Comparison of ENCODE assay signal across 18 cellular contexts in genomic region chr3:172324591-172325203, GRCh38.
DNase-seq lines count a peak whose midpoint lies in the region; ATAC-seq and TF ChIP-seq lines count a peak whose summit lies in the region.
"Had no signal": no experiment of that assay in that cellular context is flagged by ENCODE, and none has a peak within 500 bp of the region (broad histone marks: within the 10 kb centered on the region; RNA-seq: fewer than 3 reads in every experiment).

No MANE protein-coding gene starts in this region.

- no peaks in the 10 kb centered on the region for H3K4me1 Mint-ChIP-seq in effector memory CD8-positive, alpha-beta T cell (ENCODE audit: low read depth in 2 of 2)
- peaks cover 13% of the 10 kb centered on the region for H3K4me1 Mint-ChIP-seq in progenitor cell of endocrine pancreas (ENCODE audit: low read depth)
- H3K4me1 Mint-ChIP-seq: activated B cell treated with CpG ODN at 0.5 μM for 24 hours had no signal

- H3K4me3 Mint-ChIP-seq in effector memory CD8-positive, alpha-beta T cell = no peak overlapping the region
- H3K4me3 Mint-ChIP-seq in progenitor cell of endocrine pancreas (ENCODE audit: low read depth) = no peak overlapping the region
- H3K4me3 Mint-ChIP-seq: activated B cell treated with CpG ODN at 0.5 μM for 24 hours; memory B cell; stimulated activated naive CD8-positive, alpha-beta T cell treated with anti-CD3 and anti-CD28 coated beads, Interleukin-15, amount 100 ng/mL, for 72 hours had no signal

- H3K79me2 ChIP-seq in PC-9 (ENCODE audit: low read depth) = peaks cover 31% of the 10 kb centered on the region

- peak overlapping the region; percentile 48 for H3K27ac ChIP-seq in PC-9
- peak overlapping the region; percentile 43 to 55 for H3K27ac ChIP-seq in lung (ENCODE audit: low read depth in 1 of 2, low read length in 1 of 2)
- no peak overlapping the region for H3K27ac ChIP-seq in dorsolateral prefrontal cortex

- H3K9me3 Mint-ChIP-seq in effector memory CD8-positive, alpha-beta T cell = no peaks in the 10 kb centered on the region
- H3K9me3 Mint-ChIP-seq in progenitor cell of endocrine pancreas (ENCODE audit: low read depth) = no peaks in the 10 kb centered on the region
- H3K9me3 Mint-ChIP-seq: activated B cell treated with CpG ODN at 0.5 μM for 24 hours; memory B cell; stimulated activated naive CD8-positive, alpha-beta T cell treated with anti-CD3 and anti-CD28 coated beads, Interleukin-15, amount 100 ng/mL, for 72 hours had no signal

- BruUV-seq in PC-9 (replicated peaks; lab: Mats Ljungman, UMichigan) = no TSS peak

- no peak overlapping the region for H2AFZ ChIP-seq in PC-9

- 94 to 98% methylated on average over 7 of the region's 7 CpGs for WGBS in lung, 2 donors

- H3K9me3 ChIP-seq in PC-9 (ENCODE audit: insufficient read depth, low read depth) (no peaks in the 10 kb centered on the region), lung (ENCODE audit: control insufficient read depth in 2 of 2, insufficient read depth in 1 of 2, low read length in 1 of 2) (no peaks in the 10 kb centered on the region)
- H3K9me3 ChIP-seq: breast epithelium had no signal

- intact Hi-C loops in PC-9 (cut with micrococcal nuclease; ENCODE audit: unreplicated experiment) (no loop called here), dorsolateral prefrontal cortex (cut with DNase I) (no loop called here)

- H3K27me3 Mint-ChIP-seq in effector memory CD8-positive, alpha-beta T cell = no peaks in the 10 kb centered on the region
- no peaks in the 10 kb centered on the region for H3K27me3 Mint-ChIP-seq in progenitor cell of endocrine pancreas
- H3K27me3 Mint-ChIP-seq: activated B cell treated with CpG ODN at 0.5 μM for 24 hours; memory B cell; stimulated activated naive CD8-positive, alpha-beta T cell treated with anti-CD3 and anti-CD28 coated beads, Interleukin-15, amount 100 ng/mL, for 72 hours had no signal

- H3K27ac Mint-ChIP-seq in effector memory CD8-positive, alpha-beta T cell = peak overlapping the region; percentile 31 to 59
- H3K27ac Mint-ChIP-seq in progenitor cell of endocrine pancreas = peak overlapping the region; percentile 83
- H3K27ac Mint-ChIP-seq: activated B cell treated with CpG ODN at 0.5 μM for 24 hours, memory B cell had no signal

- TF ChIP-seq CTCF in PC-9 (conservative IDR thresholded peaks at IDR 0.05) (no peak), lung (IDR thresholded peaks at IDR 0.05; ENCODE audit: control extremely low read depth, extremely low read depth) (no peak), progenitor cell of endocrine pancreas (IDR thresholded peaks at IDR 0.05; ENCODE audit: unreplicated experiment) (no peak), dorsolateral prefrontal cortex (IDR thresholded peaks at IDR 0.05 in 54 of 56, conservative IDR thresholded peaks at IDR 0.05 in 2 of 56; ENCODE audit: low read depth in 1 of 56, partially characterized antibody in 56 of 56) (no peak)

- no peak overlapping the region for H3K4me2 ChIP-seq in PC-9

- H3K4me1 ChIP-seq in PC-9 (replicated peaks; ENCODE audit: insufficient read depth) (peaks cover 15% of the 10 kb centered on the region), lung (ENCODE audit: control insufficient read depth in 2 of 2, insufficient read depth in 2 of 2, low read length in 2 of 2) (peaks cover 3 to 21% of the 10 kb centered on the region in 2 donors)

- CTCF ChIA-PET in PC-9 (lab: Charles Lee) = no interaction called here

- H3F3A ChIP-seq in PC-9 (ENCODE audit: insufficient read depth, low read depth) = peaks cover 72% of the 10 kb centered on the region

- POLR2A ChIA-PET in PC-9 (lab: Charles Lee; ENCODE audit: unreplicated experiment) = no interaction called here

- H3K9me2 ChIP-seq in PC-9 (ENCODE audit: insufficient read depth) = no peaks in the 10 kb centered on the region

- H3K27me3 ChIP-seq in PC-9 (ENCODE audit: insufficient read depth, low read depth) (no peaks in the 10 kb centered on the region), lung (ENCODE audit: control insufficient read depth, insufficient read depth) (no peaks in the 10 kb centered on the region), dorsolateral prefrontal cortex (no peaks in the 10 kb centered on the region)
- H3K27me3 ChIP-seq: breast epithelium had no signal

- H3K36me3 ChIP-seq in PC-9 (ENCODE audit: low read depth) = peaks cover 89% of the 10 kb centered on the region
- peaks cover 16 to 24% of the 10 kb centered on the region in 2 donors for H3K36me3 ChIP-seq in lung (ENCODE audit: control insufficient read depth in 2 of 2, insufficient read depth in 2 of 2, low read length in 2 of 2)
- H3K36me3 ChIP-seq: breast epithelium had no signal

- H4K20me1 ChIP-seq in PC-9 (ENCODE audit: insufficient read depth) = no peaks in the 10 kb centered on the region

- no peak for ATAC-seq in effector memory CD8-positive, alpha-beta T cell (replicated peaks)
- ATAC-seq in lung (ENCODE audit: insufficient read depth, low FRiP score) (no peak), HG03432 (IDR thresholded peaks at IDR 0.05; ENCODE audit: unreplicated experiment) (no peak)

- peaks cover 17% of the 10 kb centered on the region for H3K36me3 Mint-ChIP-seq in effector memory CD8-positive, alpha-beta T cell (ENCODE audit: insufficient read depth)
- H3K36me3 Mint-ChIP-seq in progenitor cell of endocrine pancreas (ENCODE audit: insufficient read depth) = peaks cover 42% of the 10 kb centered on the region
- H3K36me3 Mint-ChIP-seq: memory B cell had no signal

- peak in 1 of 2 experiments; percentile 31 for DNase-seq in PC-9
- DNase-seq in effector memory CD8-positive, alpha-beta T cell = no peak
- DNase-seq in lung (ENCODE audit: low spot score) = no peak
- DNase-seq in progenitor cell of endocrine pancreas (ENCODE audit: low spot score, unreplicated experiment) = no peak
- DNase-seq in dorsolateral prefrontal cortex = no peak
- no peak for DNase-seq in activated CD4-positive, CD25-positive, alpha-beta regulatory T cell treated with anti-CD3 and anti-CD28 coated beads, Interleukin-2, amount 50 U/mL, for 72 hours
- no peak for DNase-seq in NCI-H187 treated with DMSO at 0.1 percent for 48 hours (lab: John Stamatoyannopoulos, UW)
- DNase-seq: activated B cell treated with CpG ODN at 0.5 μM for 24 hours; activated naive CD4-positive, alpha-beta T cell treated with Interleukin-2 at 50 U/mL for 16 hours; effector CD8-positive, alpha-beta T cell; HCEC 1CT; NCI-H2029; NCI-H69; stimulated activated CD4-positive, alpha-beta T cell treated with anti-CD3 and anti-CD28 coated beads, Interleukin-12 subunit alpha, Interleukin-12 subunit beta, amount 100 ng/mL, for 4 hours had no signal

- H3K4me3 ChIP-seq in PC-9 (no peak overlapping the region), lung (no peak overlapping the region), dorsolateral prefrontal cortex (no peak overlapping the region)
- H3K4me3 ChIP-seq: breast epithelium had no signal

Comparison
In these comparisons a context has a peak if more than half of its experiments do, and no peak if none do; other contexts are left out.
1. H3K27ac ChIP-seq: peak in PC-9 (single experiment) and lung (2 of 2); none in dorsolateral prefrontal cortex (0 of 59).